In genomic region chr10:34567854-34568253, GRCh38 we compare ENCODE assay signal across 1 cellular context.
TF ChIP-seq lines count a peak whose summit lies in the region.

No MANE protein-coding gene starts in this region.

TF ChIP-seq in GM12878, 131 proteins besides CTCF, POLR2A, EP300 and RAD21:
- no peak for TF ChIP-seq YY1 (IDR thresholded peaks at IDR 0.05; ENCODE audit: low read depth, low read length)
- no peak for TF ChIP-seq WRNIP1 (IDR thresholded peaks at IDR 0.05; ENCODE audit: borderline replicate concordance, low read depth, low read length)
- no peak for TF ChIP-seq RB1 (IDR thresholded peaks at IDR 0.05; ENCODE audit: borderline replicate concordance)
- TF ChIP-seq ZNF622 (IDR thresholded peaks at IDR 0.05) = no peak
- TF ChIP-seq FOXM1 (IDR thresholded peaks at IDR 0.05; ENCODE audit: low read depth, low read length) = no peak
- no peak for TF ChIP-seq ZZZ3 (IDR thresholded peaks at IDR 0.05; ENCODE audit: control insufficient read depth, insufficient read length, low read depth)
- TF ChIP-seq SUPT20H (IDR thresholded peaks at IDR 0.05; ENCODE audit: borderline replicate concordance, control insufficient read depth, low read depth, low read length) = no peak
- no peak for TF ChIP-seq CBFB (IDR thresholded peaks at IDR 0.05; ENCODE audit: low read depth)
- TF ChIP-seq NBN (IDR thresholded peaks at IDR 0.05) = no peak
- TF ChIP-seq NR2C2 (IDR thresholded peaks at IDR 0.05; ENCODE audit: borderline replicate concordance, control insufficient read depth, insufficient read length, low read depth) = no peak
- no peak for TF ChIP-seq REST (IDR thresholded peaks at IDR 0.05; ENCODE audit: low read depth, low read length)
- TF ChIP-seq MAX (IDR thresholded peaks at IDR 0.05; ENCODE audit: low read depth, low read length) = no peak
- TF ChIP-seq MEF2A (IDR thresholded peaks at IDR 0.05; ENCODE audit: insufficient read depth, low read depth, low read length) = no peak
- TF ChIP-seq ETV6 (conservative IDR thresholded peaks at IDR 0.05 in 1 of 2, IDR thresholded peaks at IDR 0.05 in 1 of 2; ENCODE audit: borderline replicate concordance in 1 of 2, low read depth in 1 of 2) = no peak
- no peak for TF ChIP-seq SMARCA5 (IDR thresholded peaks at IDR 0.05)
- TF ChIP-seq NRF1 (conservative IDR thresholded peaks at IDR 0.05; ENCODE audit: low read depth, low read length) = no peak
- no peak for TF ChIP-seq RCOR1 (conservative IDR thresholded peaks at IDR 0.05; ENCODE audit: low read depth, low read length)
- TF ChIP-seq CHD1 (IDR thresholded peaks at IDR 0.05; ENCODE audit: low read depth, low read length) = no peak
- TF ChIP-seq MLLT1 (IDR thresholded peaks at IDR 0.05) = no peak
- no peak for TF ChIP-seq SP1 (IDR thresholded peaks at IDR 0.05; ENCODE audit: low read depth, low read length)
